In genomic region chr3:48268381-48268935, GRCh38 we compare ENCODE assay signal across 9 cellular contexts. TPM values are rescaled to one million over a fixed set of nuclear protein-coding genes. Genes with fewer than 3 reads are reported as not detected.
DNase-seq lines count a peak whose midpoint lies in the region; ATAC-seq and TF ChIP-seq lines count a peak whose summit lies in the region.
"Had no signal": no experiment of that assay in that cellular context is flagged by ENCODE, and none has a peak within 500 bp of the region (broad histone marks: within the 10 kb centered on the region; RNA-seq: fewer than 3 reads in every experiment).

No MANE protein-coding gene starts in this region.

- no peak for TF ChIP-seq RAD21 in IMR-90 (IDR thresholded peaks at IDR 0.05; ENCODE audit: low read length)

- H3K27ac Mint-ChIP-seq in activated CD4-positive, alpha-beta memory T cell treated with anti-CD3 and anti-CD28 coated beads for 36 hours, result peak overlapping the region; percentile 89

- H2BK120ac ChIP-seq in IMR-90 (ENCODE audit: low read depth, low read length), result no peak overlapping the region

- TF ChIP-seq EP300 in esophagus muscularis mucosa (IDR thresholded peaks at IDR 0.05), result no peak

- H3K4ac ChIP-seq in IMR-90 (ENCODE audit: low read depth, low read length), result no peak overlapping the region

- H3K4me1 Mint-ChIP-seq in activated CD4-positive, alpha-beta memory T cell treated with anti-CD3 and anti-CD28 coated beads for 36 hours (ENCODE audit: low read depth), result peaks cover 37% of the 10 kb centered on the region

- H3K56ac ChIP-seq in IMR-90 (ENCODE audit: extremely low read depth, insufficient read depth, low read length), result no peak overlapping the region

- H2AK5ac ChIP-seq in IMR-90 (ENCODE audit: low read depth, low read length), result no peak overlapping the region

- no peaks in the 10 kb centered on the region for H4K20me1 ChIP-seq in IMR-90 (ENCODE audit: insufficient read depth, low read length)

- H3K27me3 Mint-ChIP-seq in activated CD4-positive, alpha-beta memory T cell treated with anti-CD3 and anti-CD28 coated beads for 36 hours, result no peaks in the 10 kb centered on the region

- H3K27ac ChIP-seq in IMR-90 (ENCODE audit: insufficient read depth, low read length), result no peak overlapping the region
- H3K27ac ChIP-seq in esophagus (ENCODE audit: low read depth in 2 of 2, low read length in 1 of 2), result peak overlapping the region; percentile 97 to 98
- H3K27ac ChIP-seq in esophagus muscularis mucosa (replicated peaks in 1 of 4), result no peak overlapping the region

- no peak for DNase-seq in IMR-90
- peak; percentile 95 for DNase-seq in activated CD4-positive, alpha-beta memory T cell treated with anti-CD3 and anti-CD28 coated beads for 36 hours
- DNase-seq in stimulated activated CD4-positive, alpha-beta T cell treated with anti-CD3 and anti-CD28 coated beads, Interleukin-4, amount 100 ng/mL, for 1 hour, result peak; percentile 82
- no peak for DNase-seq in esophagus muscularis mucosa (ENCODE audit: extremely low spot score)
- DNase-seq in KG1 (lab: John Stamatoyannopoulos, UW), result no peak

- TF ChIP-seq POLR2A in IMR-90 (IDR thresholded peaks at IDR 0.05; ENCODE audit: low read depth, low read length) (no peak), esophagus muscularis mucosa (IDR thresholded peaks at IDR 0.05; ENCODE audit: low read depth) (no peak)

- no peaks in the 10 kb centered on the region for H3K9me1 ChIP-seq in IMR-90 (ENCODE audit: insufficient read depth, low read length)

- H3K4me1 ChIP-seq in IMR-90 (ENCODE audit: control insufficient read depth, insufficient read depth, low read length), result no peaks in the 10 kb centered on the region
- peaks cover 0 to 17% of the 10 kb centered on the region in 2 donors for H3K4me1 ChIP-seq in esophagus (ENCODE audit: control insufficient read depth in 2 of 2, insufficient read depth in 2 of 2, low read length in 1 of 2)
- peaks cover 0 to 10% (median 2%) of the 10 kb centered on the region in 4 donors for H3K4me1 ChIP-seq in esophagus muscularis mucosa

- H3K23ac ChIP-seq in IMR-90 (ENCODE audit: low read depth, low read length), result no peak overlapping the region

- peak overlapping the region; percentile 33 for H3K4me3 Mint-ChIP-seq in activated CD4-positive, alpha-beta memory T cell treated with anti-CD3 and anti-CD28 coated beads for 36 hours

- H2BK20ac ChIP-seq in IMR-90 (ENCODE audit: low read depth, low read length), result no peak overlapping the region

- H3K9me3 Mint-ChIP-seq in activated CD4-positive, alpha-beta memory T cell treated with anti-CD3 and anti-CD28 coated beads for 36 hours, result no peaks in the 10 kb centered on the region

- no TSS peak for BruUV-seq in IMR-90 (replicated peaks; lab: Mats Ljungman, UMichigan)

- no peak for ATAC-seq in IMR-90 (ENCODE audit: low read depth)
- ATAC-seq in HG03378 (IDR thresholded peaks at IDR 0.05; ENCODE audit: unreplicated experiment), result no peak
- ATAC-seq in GM21515 (IDR thresholded peaks at IDR 0.05; ENCODE audit: unreplicated experiment), result no peak

- CTCF ChIA-PET in IMR-90 (lab: Yijun Ruan, JAX), result interaction anchor here (0.6 to 3.1 kb wide), 2 partner anchors 66 to 168 kb away, joined by 5 to 18 read pairs; no protein-coding TSS in a partner anchor
- CTCF ChIA-PET in activated CD4-positive, alpha-beta memory T cell treated with anti-CD3 and anti-CD28 coated beads for 36 hours (lab: Charles Lee), result interaction anchor here (0.8 to 10.5 kb wide), 11 partner anchors 13 to 289 kb away, joined by 3 to 156 read pairs (median 3); partner anchors contain the start of genes CCDC51, TMA7 and ZNF589

- no peak overlapping the region for H4K91ac ChIP-seq in IMR-90 (ENCODE audit: insufficient read depth, low read depth, low read length)

- peaks cover 36% of the 10 kb centered on the region for H3K36me3 Mint-ChIP-seq in activated CD4-positive, alpha-beta memory T cell treated with anti-CD3 and anti-CD28 coated beads for 36 hours

- H2BK5ac ChIP-seq in IMR-90 (ENCODE audit: low read depth, low read length, poor library complexity, severe bottlenecking), result no peak overlapping the region

- H2AFZ ChIP-seq in IMR-90 (replicated peaks; ENCODE audit: low read length, poor library complexity), result no peak overlapping the region

- in situ Hi-C loops in IMR-90 (cut with MboI; ENCODE audit: low sequenced_read_pairs), result no loop called here

- no peak overlapping the region for H3K4me2 ChIP-seq in IMR-90 (ENCODE audit: low read depth, low read length)

- no peak overlapping the region for H2BK15ac ChIP-seq in IMR-90 (ENCODE audit: low read depth, low read length)

- H3K9ac ChIP-seq in IMR-90 (ENCODE audit: low read depth, low read length), result no peak overlapping the region

- POLR2A ChIA-PET in IMR-90 (lab: Charles Lee; ENCODE audit: unreplicated experiment), result no interaction called here
- POLR2A ChIA-PET in activated CD4-positive, alpha-beta memory T cell treated with anti-CD3 and anti-CD28 coated beads for 36 hours (lab: Charles Lee), result interaction anchor here (0.9 to 5.1 kb wide), 8 partner anchors 21 to 204 kb away, joined by 3 to 34 read pairs (median 6); partner anchors contain the start of genes CCDC51, CDC25A, NME6 and TMA7

- peak overlapping the region; percentile 28 for H2AK9ac ChIP-seq in IMR-90 (replicated peaks; ENCODE audit: low read depth, low read length, poor library complexity)

- intact Hi-C loops in IMR-90 (cut with micrococcal nuclease) (no loop called here), esophagus muscularis mucosa (cut with DNase I) (no loop called here)
- intact Hi-C loops in activated CD4-positive, alpha-beta memory T cell treated with anti-CD3 and anti-CD28 coated beads for 36 hours (cut with micrococcal nuclease), result loop anchor here (1.0 to 10.0 kb wide), 8 partner anchors 27 to 650 kb away; partner anchors contain the start of genes ARIH2, CCDC51, CDC25A and NME6

- WGBS in IMR-90 (ENCODE audit: extremely low coverage in 2 of 2, insufficient read length in 1 of 2), 2 experiments, result 100% methylated on average over 4 of the region's 13 CpGs; no CpG with 5 or more reads in 1 of the 2 experiments
- WGBS in esophagus, 2 donors, result 38 to 45% methylated on average over 13 of the region's 13 CpGs
- 85% methylated on average over 13 of the region's 13 CpGs for WGBS in esophagus muscularis mucosa

- H4K8ac ChIP-seq in IMR-90 (ENCODE audit: low read depth in 2 of 2, low read length in 2 of 2), result no peak overlapping the region

- H3K27me3 ChIP-seq in IMR-90 (ENCODE audit: control insufficient read depth, insufficient read depth, low read length) (no peaks in the 10 kb centered on the region), esophagus (ENCODE audit: control insufficient read depth in 1 of 2, insufficient read depth in 2 of 2, low read length in 2 of 2) (no peaks in the 10 kb centered on the region), esophagus muscularis mucosa (no peaks in the 10 kb centered on the region)

- TF ChIP-seq CTCF in IMR-90 (conservative IDR thresholded peaks at IDR 0.05; ENCODE audit: low read depth, low read length) (no peak), esophagus muscularis mucosa (IDR thresholded peaks at IDR 0.05) (no peak)

- no peak overlapping the region for H3K14ac ChIP-seq in IMR-90 (replicated peaks; ENCODE audit: low read depth, low read length)

- H3K4me3 ChIP-seq in IMR-90 (ENCODE audit: insufficient read depth, low read depth, low read length) (no peak overlapping the region), esophagus (ENCODE audit: low read depth in 1 of 2, low read length in 2 of 2) (peak overlapping the region in 1 of 2 donors; percentile 1), esophagus muscularis mucosa (no peak overlapping the region)

- no peaks in the 10 kb centered on the region for H3K79me1 ChIP-seq in IMR-90 (ENCODE audit: low read depth in 1 of 2, low read length in 2 of 2)

- dilution Hi-C loops in IMR-90 (cut with HindIII; ENCODE audit: low sequenced_read_pairs, unreplicated experiment), result no loop called here

- H3K9me3 ChIP-seq in IMR-90 (ENCODE audit: control insufficient read depth, insufficient read depth, low read length), result peaks cover 2% of the 10 kb centered on the region; the same call in 1 of the 2 replicates
- no peaks in the 10 kb centered on the region for H3K9me3 ChIP-seq in esophagus (ENCODE audit: control insufficient read depth in 2 of 2, insufficient read depth in 1 of 2, low read depth in 1 of 2, low read length in 1 of 2)
- H3K9me3 ChIP-seq in esophagus muscularis mucosa, result no peaks in the 10 kb centered on the region

- H3K36me3 ChIP-seq in IMR-90 (ENCODE audit: control insufficient read depth, insufficient read depth, low read length), result peaks cover 17% of the 10 kb centered on the region
- H3K36me3 ChIP-seq in esophagus (ENCODE audit: control insufficient read depth in 2 of 2, insufficient read depth in 2 of 2, low read length in 1 of 2), result peaks cover 4 to 5% of the 10 kb centered on the region in 2 donors
- peaks cover 8 to 61% (median 41%) of the 10 kb centered on the region in 4 donors for H3K36me3 ChIP-seq in esophagus muscularis mucosa

- no peak overlapping the region for H4K5ac ChIP-seq in IMR-90 (ENCODE audit: low read depth, low read length)

- no peak overlapping the region for H3K18ac ChIP-seq in IMR-90 (ENCODE audit: low read depth, low read length)

TF ChIP-seq in IMR-90, 13 proteins besides CTCF, POLR2A, EP300 and RAD21 (continues in another document):
- no peak for TF ChIP-seq CHD1 (IDR thresholded peaks at IDR 0.05; ENCODE audit: low read depth, low read length)
- TF ChIP-seq SMC3 (IDR thresholded peaks at IDR 0.05; ENCODE audit: low read depth, low read length), result no peak
- TF ChIP-seq FOS (IDR thresholded peaks at IDR 0.05; ENCODE audit: low read depth, low read length), result no peak

RNA-seq across cellular contexts. Expression of gene ZNF589, which starts 27.6 kb away (rescaled TPM):
- total RNA-seq in IMR-90 (2012; rRNA removed) (3.9 and 4.7 TPM in 2 replicates), esophagus muscularis mucosa (1 to 10 TPM; 5.4 to 9.3 (median 7.2) TPM)
- polyA plus RNA-seq in IMR-90 (2012; rRNA removed) (3.3 and 4.4 TPM in 2 replicates), esophagus (1 to 10 TPM; 5.4 to 9.5 TPM)
- polyA plus RNA-seq in IMR-90 (2012; cell fraction: cytosol; rRNA removed), result 0.65 and 1.8 TPM in 2 replicates
- polyA plus RNA-seq in IMR-90 (2012; cell fraction: nucleus; rRNA removed; ENCODE audit: low replicate concordance), result 4.2 and 21.1 TPM in 2 replicates
- total RNA-seq in activated CD4-positive, alpha-beta memory T cell treated with anti-CD3 and anti-CD28 coated beads for 36 hours, result 10 to 100 TPM; 28.0 to 31.4 TPM

RNA-seq across cellular contexts. Expression of gene NME6, which starts 32.7 kb away (rescaled TPM):
- total RNA-seq in IMR-90 (2012; rRNA removed) (15.6 and 23.3 TPM in 2 replicates), esophagus muscularis mucosa (10 to 100 TPM; 16.2 to 29.7 (median 24.3) TPM)
- polyA plus RNA-seq in IMR-90 (2012; rRNA removed) (23.0 and 24.8 TPM in 2 replicates), esophagus (10 to 100 TPM; 11.4 to 16.7 TPM)
- polyA plus RNA-seq in IMR-90 (2012; cell fraction: cytosol; rRNA removed), result 20.1 and 28.6 TPM in 2 replicates
- 9.1 and 11.1 TPM in 2 replicates for polyA plus RNA-seq in IMR-90 (2012; cell fraction: nucleus; rRNA removed; ENCODE audit: low replicate concordance)
- total RNA-seq in activated CD4-positive, alpha-beta memory T cell treated with anti-CD3 and anti-CD28 coated beads for 36 hours, result 10 to 100 TPM; 24.7 to 31.4 TPM

RNA-seq across cellular contexts. Expression of gene CAMP, which starts 45.2 kb away (rescaled TPM):
- total RNA-seq in IMR-90 (2012; rRNA removed), result not detected in 2 replicates
- polyA plus RNA-seq in IMR-90 (2012; rRNA removed), result not detected in 2 replicates
- not detected in 2 replicates for polyA plus RNA-seq in IMR-90 (2012; cell fraction: cytosol; rRNA removed)
- polyA plus RNA-seq in IMR-90 (2012; cell fraction: nucleus; rRNA removed; ENCODE audit: low replicate concordance), result not detected in 2 replicates
- total RNA-seq in activated CD4-positive, alpha-beta memory T cell treated with anti-CD3 and anti-CD28 coated beads for 36 hours, result not detected
- polyA plus RNA-seq in esophagus, result under 1 TPM; 0.19 to 0.43 TPM
- total RNA-seq in esophagus muscularis mucosa, result under 1 TPM in 2 of 4 donors, not detected in 2; 0.65 to 0.83 TPM
- total RNA-seq: H1 had no signal
- polyA plus RNA-seq: H1 had no signal

Comparison
In these comparisons a context has a peak if more than half of its experiments do, and no peak if none do; other contexts are left out.
1. DNase-seq: peak in activated CD4-positive, alpha-beta memory T cell treated with anti-CD3 and anti-CD28 coated beads for 36 hours (single experiment) and stimulated activated CD4-positive, alpha-beta T cell treated with anti-CD3 and anti-CD28 coated beads, Interleukin-4, amount 100 ng/mL, for 1 hour (single experiment); none in IMR-90 (single experiment), esophagus muscularis mucosa (single experiment) and KG1 (single experiment).
2. H3K27ac ChIP-seq: peak in esophagus (2 of 2); none in IMR-90 (single experiment) and esophagus muscularis mucosa (0 of 4).